ENCODE assay signal across 1 cellular context in the genomic region with DNA sequence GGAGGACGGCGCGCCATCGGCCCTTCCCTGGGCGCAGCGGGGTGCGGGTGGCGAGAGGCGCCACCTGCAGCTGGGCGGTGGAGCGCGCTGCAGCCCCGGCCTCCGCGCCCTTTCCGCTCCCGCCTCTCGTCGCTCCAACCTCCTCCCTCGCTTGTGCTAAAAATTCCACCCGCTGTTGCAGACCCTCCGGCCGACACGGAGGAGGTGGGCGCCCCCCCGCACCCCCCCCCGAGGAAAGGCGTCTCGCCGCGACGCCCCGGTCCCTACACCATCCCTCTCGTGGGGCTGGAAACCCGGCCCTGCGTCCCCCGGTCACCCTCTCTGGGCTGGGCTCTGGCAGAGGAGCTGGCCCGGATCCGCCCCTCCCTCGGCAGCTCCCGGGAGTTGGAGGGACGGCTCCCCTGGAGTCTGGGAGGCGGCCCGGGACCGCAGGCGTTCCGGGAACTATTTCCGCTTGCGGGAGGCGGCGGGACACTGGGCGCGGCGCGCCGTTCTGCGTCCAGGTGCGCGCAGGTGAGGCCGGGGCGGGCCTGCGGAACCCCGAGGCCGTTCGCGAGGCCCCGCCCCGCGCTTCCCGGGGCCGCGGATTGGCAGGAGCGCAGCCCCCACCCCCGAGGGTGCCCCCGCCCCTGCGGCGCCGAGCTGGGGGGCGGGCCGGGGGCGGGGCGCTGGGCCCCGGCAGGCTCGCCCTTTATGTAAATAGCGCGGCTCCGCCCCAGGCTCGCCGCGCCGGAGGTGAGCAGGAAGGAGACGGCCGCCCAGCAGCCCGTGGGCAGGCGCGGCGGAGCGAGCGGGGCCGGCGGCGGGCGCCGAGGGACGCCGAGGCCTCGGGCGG.
TF ChIP-seq lines count a peak whose summit lies in the region.

A gene with protein sequence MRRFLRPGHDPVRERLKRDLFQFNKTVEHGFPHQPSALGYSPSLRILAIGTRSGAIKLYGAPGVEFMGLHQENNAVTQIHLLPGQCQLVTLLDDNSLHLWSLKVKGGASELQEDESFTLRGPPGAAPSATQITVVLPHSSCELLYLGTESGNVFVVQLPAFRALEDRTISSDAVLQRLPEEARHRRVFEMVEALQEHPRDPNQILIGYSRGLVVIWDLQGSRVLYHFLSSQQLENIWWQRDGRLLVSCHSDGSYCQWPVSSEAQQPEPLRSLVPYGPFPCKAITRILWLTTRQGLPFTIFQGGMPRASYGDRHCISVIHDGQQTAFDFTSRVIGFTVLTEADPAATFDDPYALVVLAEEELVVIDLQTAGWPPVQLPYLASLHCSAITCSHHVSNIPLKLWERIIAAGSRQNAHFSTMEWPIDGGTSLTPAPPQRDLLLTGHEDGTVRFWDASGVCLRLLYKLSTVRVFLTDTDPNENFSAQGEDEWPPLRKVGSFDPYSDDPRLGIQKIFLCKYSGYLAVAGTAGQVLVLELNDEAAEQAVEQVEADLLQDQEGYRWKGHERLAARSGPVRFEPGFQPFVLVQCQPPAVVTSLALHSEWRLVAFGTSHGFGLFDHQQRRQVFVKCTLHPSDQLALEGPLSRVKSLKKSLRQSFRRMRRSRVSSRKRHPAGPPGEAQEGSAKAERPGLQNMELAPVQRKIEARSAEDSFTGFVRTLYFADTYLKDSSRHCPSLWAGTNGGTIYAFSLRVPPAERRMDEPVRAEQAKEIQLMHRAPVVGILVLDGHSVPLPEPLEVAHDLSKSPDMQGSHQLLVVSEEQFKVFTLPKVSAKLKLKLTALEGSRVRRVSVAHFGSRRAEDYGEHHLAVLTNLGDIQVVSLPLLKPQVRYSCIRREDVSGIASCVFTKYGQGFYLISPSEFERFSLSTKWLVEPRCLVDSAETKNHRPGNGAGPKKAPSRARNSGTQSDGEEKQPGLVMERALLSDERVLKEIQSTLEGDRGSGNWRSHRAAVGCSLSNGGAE (plus strand): TSS at position 727 of the 835 bp plus-strand sequence. CDS start 17,730 bp downstream, outside the sequence.

TF ChIP-seq in WTC11, 78 proteins besides CTCF, POLR2A, EP300 and RAD21 (continued from another document and continues in another):
- no peak for TF ChIP-seq PREB (CRISPR knock-in tag; IDR thresholded peaks at IDR 0.05; ENCODE audit: borderline replicate concordance)
- no peak for TF ChIP-seq ZNF121 (CRISPR knock-in tag; IDR thresholded peaks at IDR 0.05)
- TF ChIP-seq FOXJ3 (CRISPR knock-in tag; IDR thresholded peaks at IDR 0.05; ENCODE audit: borderline replicate concordance) = no peak
- TF ChIP-seq, protein P1, sequence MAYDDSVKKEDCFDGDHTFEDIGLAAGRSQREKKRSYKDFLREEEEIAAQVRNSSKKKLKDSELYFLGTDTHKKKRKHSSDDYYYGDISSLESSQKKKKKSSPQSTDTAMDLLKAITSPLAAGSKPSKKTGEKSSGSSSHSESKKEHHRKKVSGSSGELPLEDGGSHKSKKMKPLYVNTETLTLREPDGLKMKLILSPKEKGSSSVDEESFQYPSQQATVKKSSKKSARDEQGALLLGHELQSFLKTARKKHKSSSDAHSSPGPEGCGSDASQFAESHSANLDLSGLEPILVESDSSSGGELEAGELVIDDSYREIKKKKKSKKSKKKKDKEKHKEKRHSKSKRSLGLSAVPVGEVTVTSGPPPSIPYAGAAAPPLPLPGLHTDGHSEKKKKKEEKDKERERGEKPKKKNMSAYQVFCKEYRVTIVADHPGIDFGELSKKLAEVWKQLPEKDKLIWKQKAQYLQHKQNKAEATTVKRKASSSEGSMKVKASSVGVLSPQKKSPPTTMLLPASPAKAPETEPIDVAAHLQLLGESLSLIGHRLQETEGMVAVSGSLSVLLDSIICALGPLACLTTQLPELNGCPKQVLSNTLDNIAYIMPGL (CRISPR knock-in tag; IDR thresholded peaks at IDR 0.05) = peak; percentile 79
- TF ChIP-seq FOXP1 (CRISPR knock-in tag; IDR thresholded peaks at IDR 0.05; ENCODE audit: borderline replicate concordance) = peak; percentile 57; the same call in 1 of the 2 replicates
- TF ChIP-seq NR1H2 (CRISPR knock-in tag; IDR thresholded peaks at IDR 0.05) = no peak
- 0 out of 2 replicates have a peak, but pooled peaks have one; percentile 30 for TF ChIP-seq JUN (CRISPR knock-in tag; IDR thresholded peaks at IDR 0.05)
- no peak for TF ChIP-seq ZNF671 (CRISPR knock-in tag; IDR thresholded peaks at IDR 0.05)
- TF ChIP-seq CDX4 (CRISPR knock-in tag; IDR thresholded peaks at IDR 0.05; ENCODE audit: borderline replicate concordance) = no peak
- TF ChIP-seq ATF3 (CRISPR knock-in tag; conservative IDR thresholded peaks at IDR 0.05) = no peak
- TF ChIP-seq ZNF232 (CRISPR knock-in tag; IDR thresholded peaks at IDR 0.05) = no peak
- TF ChIP-seq, protein P2, sequence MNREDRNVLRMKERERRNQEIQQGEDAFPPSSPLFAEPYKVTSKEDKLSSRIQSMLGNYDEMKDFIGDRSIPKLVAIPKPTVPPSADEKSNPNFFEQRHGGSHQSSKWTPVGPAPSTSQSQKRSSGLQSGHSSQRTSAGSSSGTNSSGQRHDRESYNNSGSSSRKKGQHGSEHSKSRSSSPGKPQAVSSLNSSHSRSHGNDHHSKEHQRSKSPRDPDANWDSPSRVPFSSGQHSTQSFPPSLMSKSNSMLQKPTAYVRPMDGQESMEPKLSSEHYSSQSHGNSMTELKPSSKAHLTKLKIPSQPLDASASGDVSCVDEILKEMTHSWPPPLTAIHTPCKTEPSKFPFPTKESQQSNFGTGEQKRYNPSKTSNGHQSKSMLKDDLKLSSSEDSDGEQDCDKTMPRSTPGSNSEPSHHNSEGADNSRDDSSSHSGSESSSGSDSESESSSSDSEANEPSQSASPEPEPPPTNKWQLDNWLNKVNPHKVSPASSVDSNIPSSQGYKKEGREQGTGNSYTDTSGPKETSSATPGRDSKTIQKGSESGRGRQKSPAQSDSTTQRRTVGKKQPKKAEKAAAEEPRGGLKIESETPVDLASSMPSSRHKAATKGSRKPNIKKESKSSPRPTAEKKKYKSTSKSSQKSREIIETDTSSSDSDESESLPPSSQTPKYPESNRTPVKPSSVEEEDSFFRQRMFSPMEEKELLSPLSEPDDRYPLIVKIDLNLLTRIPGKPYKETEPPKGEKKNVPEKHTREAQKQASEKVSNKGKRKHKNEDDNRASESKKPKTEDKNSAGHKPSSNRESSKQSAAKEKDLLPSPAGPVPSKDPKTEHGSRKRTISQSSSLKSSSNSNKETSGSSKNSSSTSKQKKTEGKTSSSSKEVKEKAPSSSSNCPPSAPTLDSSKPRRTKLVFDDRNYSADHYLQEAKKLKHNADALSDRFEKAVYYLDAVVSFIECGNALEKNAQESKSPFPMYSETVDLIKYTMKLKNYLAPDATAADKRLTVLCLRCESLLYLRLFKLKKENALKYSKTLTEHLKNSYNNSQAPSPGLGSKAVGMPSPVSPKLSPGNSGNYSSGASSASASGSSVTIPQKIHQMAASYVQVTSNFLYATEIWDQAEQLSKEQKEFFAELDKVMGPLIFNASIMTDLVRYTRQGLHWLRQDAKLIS (CRISPR knock-in tag; IDR thresholded peaks at IDR 0.05; ENCODE audit: borderline replicate concordance) = no peak
- TF ChIP-seq ZNF263 (CRISPR knock-in tag; IDR thresholded peaks at IDR 0.05; ENCODE audit: low read depth) = peak; percentile 64
- TF ChIP-seq, protein P3, sequence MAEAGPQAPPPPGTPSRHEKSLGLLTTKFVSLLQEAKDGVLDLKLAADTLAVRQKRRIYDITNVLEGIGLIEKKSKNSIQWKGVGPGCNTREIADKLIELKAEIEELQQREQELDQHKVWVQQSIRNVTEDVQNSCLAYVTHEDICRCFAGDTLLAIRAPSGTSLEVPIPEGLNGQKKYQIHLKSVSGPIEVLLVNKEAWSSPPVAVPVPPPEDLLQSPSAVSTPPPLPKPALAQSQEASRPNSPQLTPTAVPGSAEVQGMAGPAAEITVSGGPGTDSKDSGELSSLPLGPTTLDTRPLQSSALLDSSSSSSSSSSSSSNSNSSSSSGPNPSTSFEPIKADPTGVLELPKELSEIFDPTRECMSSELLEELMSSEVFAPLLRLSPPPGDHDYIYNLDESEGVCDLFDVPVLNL (CRISPR knock-in tag; IDR thresholded peaks at IDR 0.05; ENCODE audit: borderline replicate concordance, low read depth) = no peak
- TF ChIP-seq, protein P4, sequence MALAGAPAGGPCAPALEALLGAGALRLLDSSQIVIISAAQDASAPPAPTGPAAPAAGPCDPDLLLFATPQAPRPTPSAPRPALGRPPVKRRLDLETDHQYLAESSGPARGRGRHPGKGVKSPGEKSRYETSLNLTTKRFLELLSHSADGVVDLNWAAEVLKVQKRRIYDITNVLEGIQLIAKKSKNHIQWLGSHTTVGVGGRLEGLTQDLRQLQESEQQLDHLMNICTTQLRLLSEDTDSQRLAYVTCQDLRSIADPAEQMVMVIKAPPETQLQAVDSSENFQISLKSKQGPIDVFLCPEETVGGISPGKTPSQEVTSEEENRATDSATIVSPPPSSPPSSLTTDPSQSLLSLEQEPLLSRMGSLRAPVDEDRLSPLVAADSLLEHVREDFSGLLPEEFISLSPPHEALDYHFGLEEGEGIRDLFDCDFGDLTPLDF (CRISPR knock-in tag; IDR thresholded peaks at IDR 0.05) = no peak
- TF ChIP-seq MAX (CRISPR knock-in tag; IDR thresholded peaks at IDR 0.05) = peak; percentile 62; the same call in 1 of the 2 replicates
- TF ChIP-seq SMAD4 (CRISPR knock-in tag; IDR thresholded peaks at IDR 0.05) = no peak
- TF ChIP-seq PRDM15 (CRISPR knock-in tag; IDR thresholded peaks at IDR 0.05) = no peak
- no peak for TF ChIP-seq RELA (CRISPR knock-in tag; IDR thresholded peaks at IDR 0.05; ENCODE audit: borderline replicate concordance)
- TF ChIP-seq, protein P5, sequence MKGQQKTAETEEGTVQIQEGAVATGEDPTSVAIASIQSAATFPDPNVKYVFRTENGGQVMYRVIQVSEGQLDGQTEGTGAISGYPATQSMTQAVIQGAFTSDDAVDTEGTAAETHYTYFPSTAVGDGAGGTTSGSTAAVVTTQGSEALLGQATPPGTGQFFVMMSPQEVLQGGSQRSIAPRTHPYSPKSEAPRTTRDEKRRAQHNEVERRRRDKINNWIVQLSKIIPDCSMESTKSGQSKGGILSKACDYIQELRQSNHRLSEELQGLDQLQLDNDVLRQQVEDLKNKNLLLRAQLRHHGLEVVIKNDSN (CRISPR knock-in tag; IDR thresholded peaks at IDR 0.05) = peak; percentile 47; the same call in 1 of the 2 replicates
- TF ChIP-seq, protein P6, sequence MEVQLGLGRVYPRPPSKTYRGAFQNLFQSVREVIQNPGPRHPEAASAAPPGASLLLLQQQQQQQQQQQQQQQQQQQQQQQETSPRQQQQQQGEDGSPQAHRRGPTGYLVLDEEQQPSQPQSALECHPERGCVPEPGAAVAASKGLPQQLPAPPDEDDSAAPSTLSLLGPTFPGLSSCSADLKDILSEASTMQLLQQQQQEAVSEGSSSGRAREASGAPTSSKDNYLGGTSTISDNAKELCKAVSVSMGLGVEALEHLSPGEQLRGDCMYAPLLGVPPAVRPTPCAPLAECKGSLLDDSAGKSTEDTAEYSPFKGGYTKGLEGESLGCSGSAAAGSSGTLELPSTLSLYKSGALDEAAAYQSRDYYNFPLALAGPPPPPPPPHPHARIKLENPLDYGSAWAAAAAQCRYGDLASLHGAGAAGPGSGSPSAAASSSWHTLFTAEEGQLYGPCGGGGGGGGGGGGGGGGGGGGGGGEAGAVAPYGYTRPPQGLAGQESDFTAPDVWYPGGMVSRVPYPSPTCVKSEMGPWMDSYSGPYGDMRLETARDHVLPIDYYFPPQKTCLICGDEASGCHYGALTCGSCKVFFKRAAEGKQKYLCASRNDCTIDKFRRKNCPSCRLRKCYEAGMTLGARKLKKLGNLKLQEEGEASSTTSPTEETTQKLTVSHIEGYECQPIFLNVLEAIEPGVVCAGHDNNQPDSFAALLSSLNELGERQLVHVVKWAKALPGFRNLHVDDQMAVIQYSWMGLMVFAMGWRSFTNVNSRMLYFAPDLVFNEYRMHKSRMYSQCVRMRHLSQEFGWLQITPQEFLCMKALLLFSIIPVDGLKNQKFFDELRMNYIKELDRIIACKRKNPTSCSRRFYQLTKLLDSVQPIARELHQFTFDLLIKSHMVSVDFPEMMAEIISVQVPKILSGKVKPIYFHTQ (CRISPR knock-in tag; IDR thresholded peaks at IDR 0.05) = no peak
- no peak for TF ChIP-seq HMGA2 (CRISPR knock-in tag; IDR thresholded peaks at IDR 0.05)
- no peak for TF ChIP-seq ATF1 (CRISPR knock-in tag; IDR thresholded peaks at IDR 0.05)
